Comparison of ENCODE assay signal across 3 cellular contexts in genomic region chr10:87507879-87508278, GRCh38.
TF ChIP-seq lines count a peak whose summit lies in the region.

No MANE protein-coding gene starts in this region.

TF ChIP-seq in A549, 52 proteins besides CTCF, POLR2A, EP300 and RAD21:
- TF ChIP-seq EHF (CRISPR knock-in tag; IDR thresholded peaks at IDR 0.05) (no peak), CBX8 (IDR thresholded peaks at IDR 0.05) (no peak), TFCP2L1 (CRISPR knock-in tag; IDR thresholded peaks at IDR 0.05) (no peak), PBX3 (IDR thresholded peaks at IDR 0.05) (no peak), BCL3 (IDR thresholded peaks at IDR 0.05) (no peak), FOXS1 (CRISPR knock-in tag; IDR thresholded peaks at IDR 0.05) (no peak), MAFK (IDR thresholded peaks at IDR 0.05; ENCODE audit: partially characterized antibody) (no peak), ZNF302 (CRISPR knock-in tag; IDR thresholded peaks at IDR 0.05) (no peak), E2F6 (IDR thresholded peaks at IDR 0.05; ENCODE audit: borderline replicate concordance, low read depth) (no peak), BHLHE40 (IDR thresholded peaks at IDR 0.05; ENCODE audit: low read depth, low read length) (no peak)

TF ChIP-seq in IMR-90, 13 proteins besides CTCF, POLR2A, EP300 and RAD21:
- TF ChIP-seq RFX5 (IDR thresholded peaks at IDR 0.05; ENCODE audit: low read depth, low read length) (no peak), CEBPB (IDR thresholded peaks at IDR 0.05; ENCODE audit: low read depth, low read length) (peak; percentile 56)

TF ChIP-seq in liver, 16 proteins besides CTCF, POLR2A, EP300 and RAD21:
- TF ChIP-seq GABPA (IDR thresholded peaks at IDR 0.05 in 1 of 2, conservative IDR thresholded peaks at IDR 0.05 in 1 of 2) (no peak), FOXA2 (IDR thresholded peaks at IDR 0.05) (no peak), RXRA (IDR thresholded peaks at IDR 0.05) (no peak), REST (IDR thresholded peaks at IDR 0.05) (no peak), YY1 (IDR thresholded peaks at IDR 0.05) (peak; percentile 13)
